In the genomic region with DNA sequence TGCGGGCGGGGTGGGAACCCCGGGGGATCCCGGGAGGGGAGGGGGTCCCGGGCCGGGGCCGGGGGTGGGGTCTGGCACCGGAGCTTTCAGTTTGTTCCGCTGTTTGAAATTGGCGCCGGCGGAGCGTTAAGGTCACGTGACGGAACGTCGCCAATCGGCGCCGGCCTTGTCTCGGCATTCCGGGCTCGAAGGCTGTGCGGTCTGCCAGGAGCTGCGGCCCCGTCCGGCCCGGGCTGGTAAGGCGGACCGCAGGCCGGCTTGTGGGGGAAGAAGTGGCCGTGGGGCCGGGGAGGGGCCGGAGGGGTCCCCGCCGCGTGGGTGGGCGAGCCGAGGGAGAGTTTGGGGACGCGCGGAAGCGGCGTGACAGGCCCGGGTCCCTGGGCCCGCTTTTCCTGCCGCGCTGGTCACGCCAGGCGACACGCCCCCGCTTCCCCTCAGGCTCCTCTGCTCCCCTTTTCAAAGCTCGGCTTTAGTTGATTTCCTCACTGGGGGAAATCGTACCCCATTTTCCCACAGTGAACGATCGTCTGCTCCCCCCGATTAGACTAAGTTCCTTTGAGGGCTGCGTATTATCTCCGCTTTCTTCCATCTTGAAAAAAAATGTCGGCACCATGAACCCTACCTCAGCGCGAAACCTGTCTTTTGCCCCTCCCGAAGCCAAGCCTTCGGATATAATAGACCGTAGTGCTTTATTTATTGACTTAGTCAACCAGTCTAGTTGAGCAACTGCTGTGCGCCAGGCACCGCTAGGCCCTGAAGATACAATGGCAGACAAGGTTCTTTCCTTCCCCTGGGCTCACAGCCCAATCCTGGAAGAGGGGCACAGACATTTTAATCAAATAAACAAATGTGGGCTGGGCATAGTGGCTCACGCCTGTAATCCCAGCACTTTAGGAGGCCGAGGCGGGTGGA, we compare ENCODE assay signal across 1 cellular context.
TF ChIP-seq lines count a peak whose summit lies in the region.

Gene FOXM1, minus strand, starts transcription at position 128 of the 912 bp plus-strand sequence. CDS start 2,696 bp downstream, outside the sequence.
Gene RHNO1, plus strand, starts transcription at position 177 of the 912 bp plus-strand sequence. CDS start 8,144 bp downstream, outside the sequence.

TF ChIP-seq in HepG2, 621 proteins besides CTCF, POLR2A, EP300 and RAD21 (continued from another document and continues in another):
- TF ChIP-seq FOSL2 (CRISPR knock-in tag; IDR thresholded peaks at IDR 0.05) (peak; percentile 16; the same call in 1 of the 2 replicates), ATF6 (CRISPR knock-in tag; conservative IDR thresholded peaks at IDR 0.05) (no peak), GATAD1 (CRISPR knock-in tag; IDR thresholded peaks at IDR 0.05) (peak; percentile 86), ZSCAN21 (CRISPR knock-in tag; IDR thresholded peaks at IDR 0.05; ENCODE audit: borderline replicate concordance) (peak; percentile 39), ZNF225 (CRISPR knock-in tag; IDR thresholded peaks at IDR 0.05) (peak; percentile 62; the same call in 1 of the 2 replicates), RBFOX2 (IDR thresholded peaks at IDR 0.05; ENCODE audit: low read depth, low read length) (peak; percentile 90), ZNF672 (CRISPR knock-in tag; IDR thresholded peaks at IDR 0.05) (no peak), ZBTB7B (CRISPR knock-in tag; IDR thresholded peaks at IDR 0.05) (peak; percentile 58; the same call in 1 of the 2 replicates), REST (IDR thresholded peaks at IDR 0.05; ENCODE audit: borderline replicate concordance in 1 of 2, low read depth in 1 of 2, low read length in 2 of 2) (no peak), CREB1 (IDR thresholded peaks at IDR 0.05) (no peak), CREB1 (CRISPR knock-in tag; IDR thresholded peaks at IDR 0.05) (no peak), CHD4 (IDR thresholded peaks at IDR 0.05; ENCODE audit: borderline replicate concordance, low read length) (no peak), SETDB1 (CRISPR knock-in tag; IDR thresholded peaks at IDR 0.05; ENCODE audit: borderline replicate concordance) (no peak), DBP (CRISPR knock-in tag; IDR thresholded peaks at IDR 0.05; ENCODE audit: not compliant biosample characterization) (peak; percentile 58), ZNF589 (CRISPR knock-in tag; conservative IDR thresholded peaks at IDR 0.05) (0 out of 2 replicates have a peak, but pooled peaks have one; percentile 50), TSC22D2 (CRISPR knock-in tag; IDR thresholded peaks at IDR 0.05; ENCODE audit: borderline replicate concordance) (0 out of 2 replicates have a peak, but pooled peaks have one; percentile 35), ZNF142 (CRISPR knock-in tag; IDR thresholded peaks at IDR 0.05) (peak; percentile 34; the same call in 1 of the 2 replicates), ZNF530 (CRISPR knock-in tag; IDR thresholded peaks at IDR 0.05; ENCODE audit: low read depth) (no peak), ZNF18 (CRISPR knock-in tag; IDR thresholded peaks at IDR 0.05; ENCODE audit: insufficient replicate concordance) (no peak), ZNF580 (CRISPR knock-in tag; IDR thresholded peaks at IDR 0.05; ENCODE audit: borderline replicate concordance, low read depth) (peak; percentile 37; the same call in 1 of the 2 replicates), ZNF724P (CRISPR knock-in tag; IDR thresholded peaks at IDR 0.05; ENCODE audit: borderline replicate concordance) (peak; percentile 80; the same call in 1 of the 2 replicates), PHB2 (IDR thresholded peaks at IDR 0.05; ENCODE audit: partially characterized antibody) (no peak), CENPX (CRISPR knock-in tag; IDR thresholded peaks at IDR 0.05) (no peak), CEBPB (IDR thresholded peaks at IDR 0.05; ENCODE audit: borderline replicate concordance, low read depth, low read length) (peak; percentile 69; the same call in 1 of the 2 replicates), KLF9 (CRISPR knock-in tag; IDR thresholded peaks at IDR 0.05; ENCODE audit: low read depth) (no peak)
- TF ChIP-seq, protein P1, sequence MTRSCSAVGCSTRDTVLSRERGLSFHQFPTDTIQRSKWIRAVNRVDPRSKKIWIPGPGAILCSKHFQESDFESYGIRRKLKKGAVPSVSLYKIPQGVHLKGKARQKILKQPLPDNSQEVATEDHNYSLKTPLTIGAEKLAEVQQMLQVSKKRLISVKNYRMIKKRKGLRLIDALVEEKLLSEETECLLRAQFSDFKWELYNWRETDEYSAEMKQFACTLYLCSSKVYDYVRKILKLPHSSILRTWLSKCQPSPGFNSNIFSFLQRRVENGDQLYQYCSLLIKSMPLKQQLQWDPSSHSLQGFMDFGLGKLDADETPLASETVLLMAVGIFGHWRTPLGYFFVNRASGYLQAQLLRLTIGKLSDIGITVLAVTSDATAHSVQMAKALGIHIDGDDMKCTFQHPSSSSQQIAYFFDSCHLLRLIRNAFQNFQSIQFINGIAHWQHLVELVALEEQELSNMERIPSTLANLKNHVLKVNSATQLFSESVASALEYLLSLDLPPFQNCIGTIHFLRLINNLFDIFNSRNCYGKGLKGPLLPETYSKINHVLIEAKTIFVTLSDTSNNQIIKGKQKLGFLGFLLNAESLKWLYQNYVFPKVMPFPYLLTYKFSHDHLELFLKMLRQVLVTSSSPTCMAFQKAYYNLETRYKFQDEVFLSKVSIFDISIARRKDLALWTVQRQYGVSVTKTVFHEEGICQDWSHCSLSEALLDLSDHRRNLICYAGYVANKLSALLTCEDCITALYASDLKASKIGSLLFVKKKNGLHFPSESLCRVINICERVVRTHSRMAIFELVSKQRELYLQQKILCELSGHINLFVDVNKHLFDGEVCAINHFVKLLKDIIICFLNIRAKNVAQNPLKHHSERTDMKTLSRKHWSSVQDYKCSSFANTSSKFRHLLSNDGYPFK (CRISPR knock-in tag; IDR thresholded peaks at IDR 0.05; ENCODE audit: borderline replicate concordance), result peak; percentile 39; the same call in 1 of the 2 replicates
